9 cellular contexts compared by ENCODE assay signal in genomic region chr6:26030716-26031115, GRCh38. TPM values are rescaled to one million over a fixed set of nuclear protein-coding genes. Genes with fewer than 3 reads are reported as not detected.
DNase-seq lines count a peak whose midpoint lies in the region; ATAC-seq and TF ChIP-seq lines count a peak whose summit lies in the region.
"Had no signal": no experiment of that assay in that cellular context is flagged by ENCODE, and none has a peak within 500 bp of the region (broad histone marks: within the 10 kb centered on the region; RNA-seq: fewer than 3 reads in every experiment).

No MANE protein-coding gene starts in this region.

- intact Hi-C loops in OCI-LY7 (cut with micrococcal nuclease; ENCODE audit: unreplicated experiment), result loop anchor here (5.0 kb wide), 2 partner anchors 1117 to 1862 kb away; a partner anchor contains a TSS
- intact Hi-C loops in tibial artery (cut with DNase I; ENCODE audit: low total_unique reads), result no loop called here

- peak overlapping the region; percentile 96 for H3K4me2 ChIP-seq in OCI-LY7 (ENCODE audit: low read length)

- H3K4me3 ChIP-seq in GM12865 (ENCODE audit: low read depth, low read length) (peak overlapping the region; percentile 77), OCI-LY7 (ENCODE audit: low read depth, low read length, poor library complexity, severe bottlenecking) (peak overlapping the region; percentile 78), ectodermal cell (ENCODE audit: insufficient read depth, low read depth, low read length) (peak overlapping the region; percentile 79), tibial artery (no peak overlapping the region)

- H3K36me3 ChIP-seq in OCI-LY7 (ENCODE audit: insufficient read depth, low read length), result peaks cover 3% of the 10 kb centered on the region; the same call in 1 of the 2 replicates
- H3K36me3 ChIP-seq in ectodermal cell (ENCODE audit: control insufficient read depth, insufficient read depth, low read length), result no peaks in the 10 kb centered on the region
- H3K36me3 ChIP-seq in tibial artery, result no peaks in the 10 kb centered on the region

- H3K27ac ChIP-seq in 22Rv1 (peak overlapping the region; percentile 100), OCI-LY7 (ENCODE audit: low read depth, low read length, poor library complexity, severe bottlenecking) (peak overlapping the region; percentile 99), ectodermal cell (ENCODE audit: insufficient read depth, low read depth, low read length, poor library complexity, severe bottlenecking) (no peak overlapping the region), tibial artery (no peak overlapping the region)

- POLR2A ChIA-PET in OCI-LY7 (lab: Charles Lee), result interaction anchor here (0.6 to 17.2 kb wide), 36 partner anchors 9 to 1864 kb away, joined by 3 to 793 read pairs (median 10); a partner anchor contains a TSS

- 13% methylated on average over 1 of the region's 3 CpGs; no CpG with 5 or more reads in 1 of the 2 experiments for WGBS in ectodermal cell, 2 experiments

- DNase-seq in GM12865 (ENCODE audit: low read depth) (peak; percentile 67), OCI-LY7 (ENCODE audit: low spot score) (peak; percentile 80), tibial artery (no peak), NAMALWA (ENCODE audit: low spot score) (no peak)
- DNase-seq in stimulated activated CD4-positive, alpha-beta T cell treated with anti-CD3 and anti-CD28 coated beads, Interleukin-4, amount 100 ng/mL, for 24 hours, result no peak
- DNase-seq: substantia nigra had no signal

- H3K79me2 ChIP-seq in OCI-LY7 (ENCODE audit: insufficient read depth, low read depth, low read length), result no peaks in the 10 kb centered on the region

- CTCF ChIA-PET in OCI-LY7 (lab: Charles Lee; ENCODE audit: unreplicated experiment), result interaction anchor here (0.5 to 2.0 kb wide), 2 partner anchors 13 to 1109 kb away, joined by 3 to 6 read pairs; a partner anchor contains a TSS

- no peak overlapping the region for H2AFZ ChIP-seq in OCI-LY7 (ENCODE audit: low read length)

- no peak for ATAC-seq in GM21360 (IDR thresholded peaks at IDR 0.05; ENCODE audit: unreplicated experiment)

- TF ChIP-seq CTCF in 22Rv1 (IDR thresholded peaks at IDR 0.05) (no peak), GM12865 (IDR thresholded peaks at IDR 0.05; ENCODE audit: insufficient read depth, low read depth, low read length, missing control alignments) (no peak), OCI-LY7 (conservative IDR thresholded peaks at IDR 0.05; ENCODE audit: low read length) (no peak), tibial artery (IDR thresholded peaks at IDR 0.05) (no peak)

- BruUV-seq in OCI-LY7 (replicated peaks; lab: Mats Ljungman, UMichigan), result no TSS peak

- H3K4me1 ChIP-seq in OCI-LY7 (ENCODE audit: insufficient read depth, low read length, poor library complexity, severe bottlenecking), result peaks cover 68% of the 10 kb centered on the region
- peaks cover 43% of the 10 kb centered on the region for H3K4me1 ChIP-seq in ectodermal cell (ENCODE audit: control insufficient read depth, insufficient read depth, low read length)
- H3K4me1 ChIP-seq in tibial artery, result peaks cover 0 to 28% (median 12%) of the 10 kb centered on the region in 4 donors

- H3K9me3 ChIP-seq in OCI-LY7 (ENCODE audit: low read length) (no peaks in the 10 kb centered on the region), ectodermal cell (ENCODE audit: control insufficient read depth, low read length) (no peaks in the 10 kb centered on the region), tibial artery (no peaks in the 10 kb centered on the region)

- no peaks in the 10 kb centered on the region for H4K20me1 ChIP-seq in OCI-LY7 (ENCODE audit: insufficient read depth, low read length)

- H3K27me3 ChIP-seq in ectodermal cell (ENCODE audit: control insufficient read depth, insufficient read depth, low read length, poor library complexity, severe bottlenecking) (no peaks in the 10 kb centered on the region), tibial artery (no peaks in the 10 kb centered on the region)

- no peaks in the 10 kb centered on the region for H3K9me2 ChIP-seq in OCI-LY7 (ENCODE audit: insufficient read depth, low read length)

RNA-seq across cellular contexts. Expression of gene HFE, which starts 56.5 kb away (rescaled TPM):
- 0.18 and 0.69 TPM in 2 replicates for total RNA-seq in OCI-LY7 (2014; rRNA removed; shearing (Covaris generic))
- 0.57 and 0.72 TPM in 2 replicates for total RNA-seq in OCI-LY7 (2022)
- 0.78 TPM for polyA plus RNA-seq in ectodermal cell (2013, experiment 1 of 4)
- polyA plus RNA-seq in ectodermal cell (2013, experiment 2 of 4), result 0.92 TPM
- polyA plus RNA-seq in ectodermal cell (2013, experiment 3 of 4), result 0.85 TPM
- 0.93 TPM for polyA plus RNA-seq in ectodermal cell (2013, experiment 4 of 4)

Comparison
In these comparisons a context has a peak if more than half of its experiments do, and no peak if none do; other contexts are left out.
1. H3K27ac ChIP-seq: peak in 22Rv1 (single experiment) and OCI-LY7 (single experiment); none in ectodermal cell (single experiment) and tibial artery (0 of 2).
2. DNase-seq: peak in GM12865 (single experiment) and OCI-LY7 (single experiment); none in tibial artery (0 of 2), NAMALWA (single experiment) and stimulated activated CD4-positive, alpha-beta T cell treated with anti-CD3 and anti-CD28 coated beads, Interleukin-4, amount 100 ng/mL, for 24 hours (single experiment).
3. H3K4me3 ChIP-seq: peak in GM12865 (single experiment), OCI-LY7 (single experiment) and ectodermal cell (single experiment); none in tibial artery (0 of 2).